In the genomic region with DNA sequence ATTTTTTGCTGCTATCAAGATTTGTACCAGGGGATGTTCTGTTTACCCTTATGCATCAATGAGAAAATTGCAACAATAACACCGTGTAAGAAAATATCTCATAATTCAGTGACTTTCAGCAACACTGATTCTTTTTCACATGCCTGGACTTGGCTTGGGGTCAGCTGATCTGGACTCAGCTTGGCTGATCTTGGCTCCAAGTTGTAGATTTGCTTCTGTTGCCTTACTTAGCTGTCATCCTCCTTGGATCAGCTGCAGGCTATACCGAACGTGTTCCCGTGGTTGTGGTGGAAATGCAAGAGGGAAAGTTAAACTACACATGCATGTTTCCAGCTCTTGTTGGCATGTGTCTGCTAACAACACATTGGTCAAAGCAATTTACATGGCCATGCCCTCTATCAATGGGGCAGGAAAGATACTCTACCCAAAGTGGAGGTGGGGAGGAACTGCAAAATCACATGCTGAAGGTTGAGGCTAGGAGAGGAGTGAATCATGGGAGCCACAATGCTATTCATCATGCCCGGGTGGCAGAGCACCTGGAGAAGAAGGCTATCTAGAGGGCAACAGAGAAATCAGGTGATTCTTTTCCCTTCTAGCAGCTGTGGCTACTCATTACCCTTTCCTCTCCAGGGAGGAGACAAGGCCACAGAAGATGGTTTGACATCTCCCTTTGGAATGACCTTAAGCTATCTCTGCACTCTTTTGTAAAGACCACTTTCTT, we compare ENCODE assay signal across 1 cellular context.
TF ChIP-seq lines count a peak whose summit lies in the region.

No MANE protein-coding gene starts in this region.

TF ChIP-seq in SK-N-SH treated with all-trans-retinoic acid at 6 μM for 48 hours, 23 proteins besides CTCF, POLR2A, EP300 and RAD21 (continued from another document):
- TF ChIP-seq TSHZ2 (CRISPR knock-in tag; IDR thresholded peaks at IDR 0.05) (no peak), OSR1 (CRISPR knock-in tag; IDR thresholded peaks at IDR 0.05) (no peak), CSDC2 (CRISPR knock-in tag; IDR thresholded peaks at IDR 0.05) (no peak), ARNTL (CRISPR knock-in tag; IDR thresholded peaks at IDR 0.05; ENCODE audit: borderline replicate concordance, low read depth) (no peak), ISL1 (CRISPR knock-in tag; IDR thresholded peaks at IDR 0.05) (no peak), TOX (CRISPR knock-in tag; IDR thresholded peaks at IDR 0.05; ENCODE audit: borderline replicate concordance) (no peak)
